Comparison of ENCODE assay signal across 8 cellular contexts in the genomic region with DNA sequence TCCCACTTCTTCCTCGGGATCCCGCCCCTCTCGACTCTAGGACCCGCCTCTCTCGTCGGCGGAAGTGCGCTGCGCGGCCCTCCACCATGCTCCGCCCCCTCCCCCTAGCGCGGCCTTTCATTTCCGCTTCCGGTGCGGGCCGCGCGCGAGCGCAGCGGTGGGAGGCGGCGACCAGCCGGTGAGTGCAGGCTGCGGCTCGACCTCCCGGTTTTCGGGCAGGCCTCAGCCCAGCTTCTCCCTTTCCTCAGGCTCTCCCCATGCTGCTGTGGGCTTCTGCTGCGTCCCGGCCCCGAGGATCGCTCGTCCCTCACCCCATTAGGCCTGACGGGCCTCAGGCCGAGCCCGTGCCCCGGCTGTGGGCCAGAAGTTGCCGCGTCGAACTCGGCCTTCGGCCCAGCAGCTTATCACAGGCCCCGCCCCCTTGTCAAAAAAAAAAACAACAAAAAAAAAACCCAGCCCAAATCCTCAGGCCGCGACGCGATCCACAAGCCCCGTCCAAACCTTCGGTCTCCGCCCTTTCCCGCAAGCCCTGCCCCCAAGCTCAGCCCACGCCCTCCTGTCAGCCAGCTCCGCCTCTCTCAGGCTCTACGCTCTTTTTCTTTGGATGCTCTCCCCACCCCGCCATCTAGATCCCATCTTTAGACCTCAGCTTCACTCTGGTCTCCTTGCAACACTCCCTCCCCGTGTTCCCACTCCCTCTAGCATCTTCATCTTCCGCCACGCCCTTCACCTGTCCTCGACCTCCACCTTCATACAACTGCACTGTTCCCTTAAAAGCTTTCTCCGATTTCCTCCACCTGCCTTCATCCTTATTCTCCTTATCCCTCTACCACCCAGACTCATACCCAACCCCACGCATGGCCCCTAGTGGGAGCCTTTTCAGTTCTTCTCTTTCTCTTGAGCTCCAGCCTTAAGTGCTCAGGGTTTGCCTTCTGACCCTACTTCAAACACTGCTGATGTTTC. TPM values are rescaled to one million over a fixed set of nuclear protein-coding genes. Genes with fewer than 3 reads are reported as not detected.
DNase-seq lines count a peak whose midpoint lies in the region; ATAC-seq and TF ChIP-seq lines count a peak whose summit lies in the region.

A gene with protein sequence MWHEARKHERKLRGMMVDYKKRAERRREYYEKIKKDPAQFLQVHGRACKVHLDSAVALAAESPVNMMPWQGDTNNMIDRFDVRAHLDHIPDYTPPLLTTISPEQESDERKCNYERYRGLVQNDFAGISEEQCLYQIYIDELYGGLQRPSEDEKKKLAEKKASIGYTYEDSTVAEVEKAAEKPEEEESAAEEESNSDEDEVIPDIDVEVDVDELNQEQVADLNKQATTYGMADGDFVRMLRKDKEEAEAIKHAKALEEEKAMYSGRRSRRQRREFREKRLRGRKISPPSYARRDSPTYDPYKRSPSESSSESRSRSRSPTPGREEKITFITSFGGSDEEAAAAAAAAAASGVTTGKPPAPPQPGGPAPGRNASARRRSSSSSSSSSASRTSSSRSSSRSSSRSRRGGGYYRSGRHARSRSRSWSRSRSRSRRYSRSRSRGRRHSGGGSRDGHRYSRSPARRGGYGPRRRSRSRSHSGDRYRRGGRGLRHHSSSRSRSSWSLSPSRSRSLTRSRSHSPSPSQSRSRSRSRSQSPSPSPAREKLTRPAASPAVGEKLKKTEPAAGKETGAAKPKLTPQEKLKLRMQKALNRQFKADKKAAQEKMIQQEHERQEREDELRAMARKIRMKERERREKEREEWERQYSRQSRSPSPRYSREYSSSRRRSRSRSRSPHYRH (plus strand): TSS at position 115 of the 963 bp plus-strand sequence. CDS start 1,168 bp downstream, outside the sequence.

- peaks cover 0 to 62% of the 10 kb centered on the region in 2 donors for H3K36me3 ChIP-seq in adrenal gland (replicated peaks in 1 of 2)
- peaks cover 0 to 80% (median 30%) of the 10 kb centered on the region in 9 donors for H3K36me3 ChIP-seq in heart right ventricle
- peaks cover 57% of the 10 kb centered on the region for H3K36me3 ChIP-seq in upper lobe of right lung

- H3K4me3 ChIP-seq in adrenal gland (peak within 1 kb of the TSS; percentile 70 to 92 (median 78)), heart right ventricle (peak within 1 kb of the TSS; percentile 64 to 98 (median 89)), upper lobe of right lung (peak within 1 kb of the TSS; percentile 95)

- H3K27me3 ChIP-seq in adrenal gland (no peaks in the 10 kb centered on the region), heart right ventricle (no peaks in the 10 kb centered on the region), upper lobe of right lung (no peaks in the 10 kb centered on the region)

- DNase-seq in GM10266 (ENCODE audit: extremely low spot score) = peak; percentile 91
- peak; percentile 85 to 94 (median 86) for DNase-seq in NCI-H1417 (lab: John Stamatoyannopoulos, UW)
- DNase-seq in adrenal gland = peak; percentile 91 to 95 (median 94)
- DNase-seq in heart right ventricle = peak; percentile 92
- DNase-seq in progenitor cell of endocrine pancreas (ENCODE audit: low spot score, unreplicated experiment) = peak; percentile 72
- peak; percentile 95 for DNase-seq in upper lobe of right lung

- H3K36me3 Mint-ChIP-seq in progenitor cell of endocrine pancreas (ENCODE audit: insufficient read depth) = peaks cover 12% of the 10 kb centered on the region

- WGBS in adrenal gland, 4 donors = 1 to 3% (median 2%) methylated on average over 45 to 62 of the region's 62 CpGs
- 2% methylated on average over 62 of the region's 62 CpGs for WGBS in heart right ventricle, 2 donors

- H3K27me3 Mint-ChIP-seq in progenitor cell of endocrine pancreas = no peaks in the 10 kb centered on the region

- H3K4me1 ChIP-seq in adrenal gland (replicated peaks in 1 of 2) = peaks cover 7 to 32% of the 10 kb centered on the region in 2 donors
- peaks cover 8 to 46% (median 30%) of the 10 kb centered on the region in 9 donors for H3K4me1 ChIP-seq in heart right ventricle
- peaks cover 24% of the 10 kb centered on the region for H3K4me1 ChIP-seq in upper lobe of right lung

- H3K27ac Mint-ChIP-seq in progenitor cell of endocrine pancreas = peak within 1 kb of the TSS; percentile 96

- no peaks in the 10 kb centered on the region for H3K9me3 Mint-ChIP-seq in progenitor cell of endocrine pancreas (ENCODE audit: low read depth)

- ATAC-seq in HG02642 (IDR thresholded peaks at IDR 0.05; ENCODE audit: poor library complexity, unreplicated experiment) (peak; percentile 87), heart right ventricle (peak; percentile 98 to 99 (median 99)), upper lobe of right lung (peak; percentile 97)

- H3K4me3 Mint-ChIP-seq in progenitor cell of endocrine pancreas (ENCODE audit: low read depth) = peak within 1 kb of the TSS; percentile 91

- TF ChIP-seq CTCF in GM10266 (IDR thresholded peaks at IDR 0.05; ENCODE audit: control insufficient read depth, insufficient read depth, low read depth, missing control alignments) (no peak), adrenal gland (IDR thresholded peaks at IDR 0.05) (no peak), heart right ventricle (IDR thresholded peaks at IDR 0.05) (no peak), progenitor cell of endocrine pancreas (IDR thresholded peaks at IDR 0.05; ENCODE audit: unreplicated experiment) (no peak), upper lobe of right lung (IDR thresholded peaks at IDR 0.05) (no peak)

- H3K9me3 ChIP-seq in adrenal gland (replicated peaks in 1 of 3) (no peaks in the 10 kb centered on the region), heart right ventricle (peaks cover 0 to 5% (median 0%) of the 10 kb centered on the region in 11 donors), upper lobe of right lung (no peaks in the 10 kb centered on the region)

- intact Hi-C loops in T-helper 1 cell treated with Interleukin-12 subunit alpha and Interleukin-12 subunit beta and Interleukin-4 antibody, amounts not matched to agents 30 ng/mL and 1 ng/mL, for 36 hours (cut with micrococcal nuclease) = loop anchor here (1.0 to 2.0 kb wide), 11 partner anchors 20 to 1370 kb away; a partner anchor contains a TSS
- intact Hi-C loops in adrenal gland (cut with DNase I) = no loop called here
- intact Hi-C loops in heart right ventricle (cut with DNase I) = loop anchor here in 1 of 10 donors (2.0 kb wide), 1 partner anchor 40 kb away; a partner anchor contains a TSS
- intact Hi-C loops in upper lobe of right lung (cut with DNase I) = no loop called here

- peak; percentile 85 to 91 for TF ChIP-seq POLR2A in adrenal gland (IDR thresholded peaks at IDR 0.05)

- peaks cover 12% of the 10 kb centered on the region for H3K4me1 Mint-ChIP-seq in progenitor cell of endocrine pancreas (ENCODE audit: low read depth)

- peak within 1 kb of the TSS; percentile 86 to 98 (median 96) for H3K27ac ChIP-seq in adrenal gland
- peak within 1 kb of the TSS; percentile 74 to 99 (median 96) for H3K27ac ChIP-seq in heart right ventricle
- peak within 1 kb of the TSS; percentile 98 for H3K27ac ChIP-seq in upper lobe of right lung

RNA-seq across cellular contexts. Expression of the gene that starts here (rescaled TPM):
- total RNA-seq in T-helper 1 cell treated with Interleukin-12 subunit alpha and Interleukin-12 subunit beta and Interleukin-4 antibody, amounts not matched to agents 30 ng/mL and 1 ng/mL, for 36 hours = 84.7 and 99.9 TPM in 2 replicates
- total RNA-seq in adrenal gland = 100 to 1,000 TPM in 1 of 8 donors, 10 to 100 TPM in 7; 22.6 to 137 (median 64.7) TPM
- polyA plus RNA-seq in adrenal gland = 100 to 1,000 TPM in 2 of 3 donors, 10 to 100 TPM in 1; 39.8 to 730 (median 246) TPM
- 10 to 100 TPM; 24.0 to 50.4 (median 30.0) TPM for total RNA-seq in heart right ventricle
- polyA plus RNA-seq in heart right ventricle = 100 to 1,000 TPM in 1 of 2 donors, 10 to 100 TPM in 1; 26.9 to 142 TPM
- 111 and 123 TPM in 2 replicates for total RNA-seq in progenitor cell of endocrine pancreas
- total RNA-seq in upper lobe of right lung = 83.7 TPM

Comparison
In these comparisons a context has a peak if more than half of its experiments do, and no peak if none do; other contexts are left out.
1. Peak in every context shown above with its lines: DNase-seq, ATAC-seq, H3K4me3 ChIP-seq and H3K27ac ChIP-seq.